ENCODE assay signal across 12 cellular contexts in genomic region chr4:176238157-176238608, GRCh38. TPM values are rescaled to one million over a fixed set of nuclear protein-coding genes. Genes with fewer than 3 reads are reported as not detected.
A peak's percentile ranks its signal among the peaks of the same experiment; 100 is the strongest.
DNase-seq lines count a peak whose midpoint lies in the region; ATAC-seq and TF ChIP-seq lines count a peak whose summit lies in the region.
"Had no signal": no experiment of that assay in that cellular context is flagged by ENCODE, and none has a peak within 500 bp of the region (broad histone marks: within the 10 kb centered on the region; RNA-seq: fewer than 3 reads in every experiment).

No MANE protein-coding gene starts in this region.

- DNase-seq in HFFc6 (peak; percentile 84), astrocyte of the hippocampus (ENCODE audit: low read depth, low spot score) (peak; percentile 56), left ventricle myocardium superior (no peak), stromal cell of bone marrow (ENCODE audit: low read depth) (peak; percentile 97), HT-29 (ENCODE audit: low spot score) (no peak)
- DNase-seq: activated gamma-delta T cell treated with Interleukin-2 at 50 U/mL for 16 hours, NCI-H1436 treated with DMSO at 0.1 percent for 48 hours, RPMI8226 had no signal

- TF ChIP-seq CTCF in HFFc6 (IDR thresholded peaks at IDR 0.05): no peak

- intact Hi-C loops in left ventricle myocardium superior (cut with micrococcal nuclease): no loop called here

- H3K36me3 Mint-ChIP-seq in HFFc6 (ENCODE audit: low read depth): no peaks in the 10 kb centered on the region

- H3K9me3 Mint-ChIP-seq in HFFc6: no peaks in the 10 kb centered on the region

- H3K4me1 Mint-ChIP-seq in HFFc6 (ENCODE audit: low read depth): peaks cover 24% of the 10 kb centered on the region

- ATAC-seq in left ventricle myocardium superior (peak; percentile 86), HG02588 (IDR thresholded peaks at IDR 0.05; ENCODE audit: unreplicated experiment) (no peak), HG03378 (IDR thresholded peaks at IDR 0.05; ENCODE audit: unreplicated experiment) (no peak), HG02642 (IDR thresholded peaks at IDR 0.05; ENCODE audit: poor library complexity, unreplicated experiment) (no peak)

- H3K27me3 Mint-ChIP-seq in HFFc6 (ENCODE audit: insufficient read depth): no peaks in the 10 kb centered on the region

- H3K4me3 Mint-ChIP-seq in HFFc6: peak overlapping the region; percentile 18

- peak overlapping the region; percentile 70 for H3K27ac Mint-ChIP-seq in HFFc6

RNA-seq across cellular contexts. Expression of gene ASB5, which starts 30.8 kb away (rescaled TPM):
- total RNA-seq in HFFc6 (2021; fragmentation: NEBNext Ultra II Directional; extraction: Animal tissue kit (Norgen Biotek cat#: 25700)): under 1 TPM in 3 of 6 experiments, not detected in 3; 0.14 to 0.21 (median 0.17) TPM
- 3.1 TPM for total RNA-seq in left ventricle myocardium superior
- not detected in 2 replicates for total RNA-seq in HT-29 (2014; rRNA removed; shearing (Covaris generic))
- total RNA-seq: kidney epithelial cell had no signal

RNA-seq across cellular contexts. Expression of gene SPATA4, which starts 42.8 kb away (rescaled TPM):
- total RNA-seq in HFFc6 (2021; fragmentation: NEBNext Ultra II Directional; extraction: Animal tissue kit (Norgen Biotek cat#: 25700)): under 1 TPM in 4 of 6 experiments, not detected in 2; 0.14 to 0.38 (median 0.20) TPM
- total RNA-seq in left ventricle myocardium superior: not detected
- total RNA-seq in HT-29 (2014; rRNA removed; shearing (Covaris generic)): not detected in 2 replicates

Comparison
In these comparisons a context has a peak if more than half of its experiments do, and no peak if none do; other contexts are left out.
1. DNase-seq: peak in HFFc6 (single experiment), astrocyte of the hippocampus (single experiment) and stromal cell of bone marrow (single experiment); none in left ventricle myocardium superior (single experiment) and HT-29 (single experiment).